ENCODE assay signal across 11 cellular contexts in genomic region chr16:83701494-83701893, GRCh38.
A peak's percentile ranks its signal among the peaks of the same experiment; 100 is the strongest.
DNase-seq lines count a peak whose midpoint lies in the region; ATAC-seq and TF ChIP-seq lines count a peak whose summit lies in the region.
"Had no signal": no experiment of that assay in that cellular context is flagged by ENCODE, and none has a peak within 500 bp of the region (broad histone marks: within the 10 kb centered on the region; RNA-seq: fewer than 3 reads in every experiment).

No MANE protein-coding gene starts in this region.

- no peak for ATAC-seq in Right ventricle myocardium superior (ENCODE audit: poor library complexity)
- ATAC-seq in PC-3: no peak
- no peak for ATAC-seq in CD4-positive, alpha-beta T cell (ENCODE audit: poor library complexity)

- H3K27me3 Mint-ChIP-seq in CD8-positive, alpha-beta memory T cell: peaks cover 3 to 8% of the 10 kb centered on the region in 2 donors
- H3K27me3 Mint-ChIP-seq in CD4-positive, alpha-beta T cell: peaks cover 9% of the 10 kb centered on the region

- H3K27ac ChIP-seq in cardiac muscle cell (no peak overlapping the region), PC-3 (ENCODE audit: low read length) (no peak overlapping the region)
- no peak overlapping the region for H3K27ac ChIP-seq in CD8-positive, alpha-beta memory T cell (ENCODE audit: low read depth, low read length)
- H3K27ac ChIP-seq in CD4-positive, alpha-beta T cell (ENCODE audit: low read depth, low read length): no peak overlapping the region
- H3K27ac ChIP-seq: ovary, SK-N-MC had no signal

- peaks cover 0 to 9% (median 0%) of the 10 kb centered on the region in 5 donors for H3K9me3 Mint-ChIP-seq in CD8-positive, alpha-beta memory T cell
- H3K9me3 Mint-ChIP-seq in CD4-positive, alpha-beta T cell: peaks cover 3% of the 10 kb centered on the region

- H3K9me3 ChIP-seq in cardiac muscle cell (ENCODE audit: low read depth) (no peaks in the 10 kb centered on the region), PC-3 (ENCODE audit: low read length) (no peaks in the 10 kb centered on the region)
- no peaks in the 10 kb centered on the region for H3K9me3 ChIP-seq in CD8-positive, alpha-beta memory T cell (ENCODE audit: low read length)
- no peaks in the 10 kb centered on the region for H3K9me3 ChIP-seq in CD4-positive, alpha-beta T cell (ENCODE audit: control insufficient read depth, low read length)
- H3K9me3 ChIP-seq: ovary had no signal

- no peak overlapping the region for H3K4me2 ChIP-seq in PC-3 (ENCODE audit: low read length)

- no peaks in the 10 kb centered on the region for H4K20me1 ChIP-seq in PC-3 (ENCODE audit: low read length)

- H3K4me1 ChIP-seq in cardiac muscle cell (ENCODE audit: low read depth) (no peaks in the 10 kb centered on the region), PC-3 (ENCODE audit: insufficient read depth, low read length) (no peaks in the 10 kb centered on the region)
- no peaks in the 10 kb centered on the region for H3K4me1 ChIP-seq in CD8-positive, alpha-beta memory T cell (ENCODE audit: insufficient read depth, low read length)

- no peaks in the 10 kb centered on the region for H3K9me2 ChIP-seq in PC-3 (replicated peaks; ENCODE audit: low read length)

- POLR2A ChIA-PET in PC-3 (lab: Charles Lee; ENCODE audit: unreplicated experiment): no interaction called here
- POLR2A ChIA-PET in CD8-positive, alpha-beta memory T cell (lab: Charles Lee): no interaction called here
- POLR2A ChIA-PET in CD4-positive, alpha-beta T cell (lab: Charles Lee): no interaction called here

- H2AFZ ChIP-seq in PC-3 (ENCODE audit: low read length): no peak overlapping the region

- TF ChIP-seq POLR2A in erythroblast (IDR thresholded peaks at IDR 0.05; ENCODE audit: low read length): no peak

- H3K36me3 ChIP-seq in cardiac muscle cell (no peaks in the 10 kb centered on the region), PC-3 (ENCODE audit: low read depth, low read length) (no peaks in the 10 kb centered on the region)
- H3K36me3 ChIP-seq in CD8-positive, alpha-beta memory T cell (ENCODE audit: insufficient read depth, low read length): no peaks in the 10 kb centered on the region
- H3K36me3 ChIP-seq: ovary had no signal

- CTCF ChIA-PET in PC-3 (lab: Charles Lee): no interaction called here
- CTCF ChIA-PET in CD8-positive, alpha-beta memory T cell (lab: Charles Lee): interaction anchor here (1.2 kb wide), 1 partner anchor 13 kb away, joined by 3 read pairs; no protein-coding TSS in a partner anchor
- CTCF ChIA-PET in CD4-positive, alpha-beta T cell (lab: Charles Lee): no interaction called here

- no peaks in the 10 kb centered on the region for H3K79me2 ChIP-seq in PC-3 (ENCODE audit: low read length)

- no peak overlapping the region for H3K9ac ChIP-seq in PC-3 (ENCODE audit: low read length)

- intact Hi-C loops in Right ventricle myocardium superior (cut with DNase I): no loop called here
- intact Hi-C loops in PC-3 (cut with micrococcal nuclease): no loop called here
- intact Hi-C loops in CD4-positive, alpha-beta T cell (cut with DNase I, micrococcal nuclease): no loop called here

- H3K4me1 Mint-ChIP-seq in CD8-positive, alpha-beta memory T cell: no peaks in the 10 kb centered on the region
- no peaks in the 10 kb centered on the region for H3K4me1 Mint-ChIP-seq in CD4-positive, alpha-beta T cell (ENCODE audit: low read depth)

- no TSS peak for BruUV-seq in PC-3 (replicated peaks; lab: Mats Ljungman, UMichigan)

- H3F3A ChIP-seq in PC-3 (ENCODE audit: low read length, unreplicated experiment): no peaks in the 10 kb centered on the region

- DNase-seq in cardiac muscle cell (ENCODE audit: low read depth in 1 of 2, low spot score in 1 of 2) (peak; percentile 64 to 89), Right ventricle myocardium superior (no peak), PC-3 (peak; percentile 41), erythroblast (lab: John Stamatoyannopoulos, UW) (peak; percentile 19 to 30), SKM-1 treated with dmso at 0.1 percent for 144 hours (lab: John Stamatoyannopoulos, UW; ENCODE audit: unreplicated experiment) (no peak)
- DNase-seq in stimulated activated CD8-positive, alpha-beta memory T cell treated with anti-CD3 and anti-CD28 coated beads, Interleukin-4, amount 100 ng/mL, for 48 hours: peak; percentile 49
- no peak for DNase-seq in CD8-positive, alpha-beta memory T cell
- DNase-seq in CD4-positive, alpha-beta T cell: no peak
- DNase-seq: effector memory CD4-positive, alpha-beta T cell; ovary had no signal

- H3K36me3 Mint-ChIP-seq in CD8-positive, alpha-beta memory T cell: no peaks in the 10 kb centered on the region
- no peaks in the 10 kb centered on the region for H3K36me3 Mint-ChIP-seq in CD4-positive, alpha-beta T cell (ENCODE audit: low read depth)

- no peak overlapping the region for H3K4me3 Mint-ChIP-seq in CD8-positive, alpha-beta memory T cell
- H3K4me3 Mint-ChIP-seq in CD4-positive, alpha-beta T cell: no peak overlapping the region

- H3K4me3 ChIP-seq in cardiac muscle cell (no peak overlapping the region), PC-3 (ENCODE audit: low read length) (no peak overlapping the region)
- no peak overlapping the region for H3K4me3 ChIP-seq in CD8-positive, alpha-beta memory T cell (ENCODE audit: low read length)
- H3K4me3 ChIP-seq: ovary, SK-N-MC had no signal

- no peak overlapping the region for H3K27ac Mint-ChIP-seq in CD8-positive, alpha-beta memory T cell
- H3K27ac Mint-ChIP-seq in CD4-positive, alpha-beta T cell: no peak overlapping the region

- H3K27me3 ChIP-seq in cardiac muscle cell (no peaks in the 10 kb centered on the region), PC-3 (ENCODE audit: low read length) (no peaks in the 10 kb centered on the region)
- no peaks in the 10 kb centered on the region for H3K27me3 ChIP-seq in CD8-positive, alpha-beta memory T cell (ENCODE audit: insufficient read depth, low read length, poor library complexity, severe bottlenecking)
- no peaks in the 10 kb centered on the region for H3K27me3 ChIP-seq in CD4-positive, alpha-beta T cell (ENCODE audit: control insufficient read depth, insufficient read depth, low read length)
- H3K27me3 ChIP-seq: ovary had no signal

- no peak for TF ChIP-seq CTCF in cardiac muscle cell (IDR thresholded peaks at IDR 0.05; ENCODE audit: low read depth, low read length)
- no peak for TF ChIP-seq CTCF in PC-3 (conservative IDR thresholded peaks at IDR 0.05; ENCODE audit: low read depth, low read length)
- no peak for TF ChIP-seq CTCF in CD4-positive, alpha-beta T cell (IDR thresholded peaks at IDR 0.05)

Comparison
In these comparisons a context has a peak if more than half of its experiments do, and no peak if none do; other contexts are left out.
1. DNase-seq: peak in cardiac muscle cell (2 of 2), PC-3 (single experiment), erythroblast (2 of 2) and stimulated activated CD8-positive, alpha-beta memory T cell treated with anti-CD3 and anti-CD28 coated beads, Interleukin-4, amount 100 ng/mL, for 48 hours (single experiment); none in Right ventricle myocardium superior (single experiment), CD8-positive, alpha-beta memory T cell (0 of 5), CD4-positive, alpha-beta T cell (0 of 10) and SKM-1 treated with dmso at 0.1 percent for 144 hours (single experiment).